26 cellular contexts compared by ENCODE assay signal in genomic region chr6:163240556-163240955, GRCh38.
"Had no signal": no experiment of that assay in that cellular context is flagged by ENCODE, and none has a peak within 500 bp of the region (broad histone marks: within the 10 kb centered on the region; RNA-seq: fewer than 3 reads in every experiment).

No MANE protein-coding gene starts in this region.

- H3K27ac ChIP-seq: adrenal gland, ascending aorta, breast epithelium, cardiac muscle cell, epithelial cell of prostate had no signal

- H3K4me3 ChIP-seq: adrenal gland, ascending aorta, breast epithelium, cardiac muscle cell had no signal

- H3K4me1 ChIP-seq: adrenal gland, ascending aorta, breast epithelium had no signal

- H3K9me3 ChIP-seq: adrenal gland, ascending aorta, breast epithelium had no signal

- H3K4me1 Mint-ChIP-seq: activated naive CD4-positive, alpha-beta T cell treated with anti-CD3 and anti-CD28 coated beads, Interleukin-2, amount 50 U/mL, for 24 hours; activated naive CD8-positive, alpha-beta T cell treated with anti-CD3 and anti-CD28 coated beads for 36 hours; activated naive CD8-positive, alpha-beta T cell treated with anti-CD3 and anti-CD28 coated beads, Interleukin-2, amount 50 U/mL, for 24 hours; activated T-helper 17 cell treated with anti-CD3 and anti-CD28 coated beads, Interleukin-2, amount 50 U/mL, for 72 hours; central memory CD8-positive, alpha-beta T cell had no signal

- H3K36me3 Mint-ChIP-seq: activated naive CD4-positive, alpha-beta T cell treated with anti-CD3 and anti-CD28 coated beads, Interleukin-2, amount 50 U/mL, for 24 hours; activated naive CD8-positive, alpha-beta T cell treated with anti-CD3 and anti-CD28 coated beads for 36 hours; brain had no signal

- H3K36me3 ChIP-seq: adrenal gland, ascending aorta, breast epithelium, cardiac muscle cell had no signal

- DNase-seq: activated CD4-positive, alpha-beta T cell treated with anti-CD3 and anti-CD28 coated beads for 1 hour; activated CD4-positive, alpha-beta T cell treated with anti-CD3 and anti-CD28 coated beads for 48 hours; activated CD4-positive, alpha-beta T cell treated with anti-CD3 and anti-CD28 coated beads, Interleukin-2, amount 50 U/mL, for 1 hour; activated CD4-positive, alpha-beta T cell treated with anti-CD3 and anti-CD28 coated beads, Interleukin-2, amount 50 U/mL, for 48 hours; activated CD8-positive, alpha-beta memory T cell treated with anti-CD3 and anti-CD28 coated beads for 24 hours; activated CD8-positive, alpha-beta T cell treated with anti-CD3 and anti-CD28 coated beads for 36 hours; activated effector memory CD4-positive, alpha-beta T cell treated with Interleukin-2 at 50 U/mL for 16 hours; activated naive CD4-positive, alpha-beta T cell treated with anti-CD3 and anti-CD28 coated beads for 36 hours; activated naive CD8-positive, alpha-beta T cell treated with anti-CD3 and anti-CD28 coated beads for 36 hours; activated naive CD8-positive, alpha-beta T cell treated with anti-CD3 and anti-CD28 coated beads, Interleukin-2, amount 50 U/mL, for 24 hours; activated T-cell treated with anti-CD3 and anti-CD28 coated beads, Interleukin-2, amount 50 U/mL, for 4 hours; adrenal gland; amygdala; cortex of kidney; dermis blood vessel endothelial cell; effector CD8-positive, alpha-beta T cell; foreskin fibroblast; T-helper 2 cell had no signal

- H3K27ac Mint-ChIP-seq: activated CD8-positive, alpha-beta T cell treated with anti-CD3 and anti-CD28 coated beads for 36 hours; activated naive CD4-positive, alpha-beta T cell treated with anti-CD3 and anti-CD28 coated beads for 36 hours; activated naive CD4-positive, alpha-beta T cell treated with anti-CD3 and anti-CD28 coated beads, Interleukin-2, amount 50 U/mL, for 24 hours; activated naive CD8-positive, alpha-beta T cell treated with anti-CD3 and anti-CD28 coated beads for 36 hours; activated naive CD8-positive, alpha-beta T cell treated with anti-CD3 and anti-CD28 coated beads, Interleukin-2, amount 50 U/mL, for 24 hours; activated T-helper 17 cell treated with anti-CD3 and anti-CD28 coated beads, Interleukin-2, amount 50 U/mL, for 72 hours had no signal

- H3K27me3 ChIP-seq: adrenal gland, ascending aorta, breast epithelium, cardiac muscle cell had no signal

- H3K4me3 Mint-ChIP-seq: activated CD8-positive, alpha-beta T cell treated with anti-CD3 and anti-CD28 coated beads for 36 hours; activated naive CD4-positive, alpha-beta T cell treated with anti-CD3 and anti-CD28 coated beads for 36 hours; activated naive CD4-positive, alpha-beta T cell treated with anti-CD3 and anti-CD28 coated beads, Interleukin-2, amount 50 U/mL, for 24 hours; activated naive CD8-positive, alpha-beta T cell treated with anti-CD3 and anti-CD28 coated beads for 36 hours; activated naive CD8-positive, alpha-beta T cell treated with anti-CD3 and anti-CD28 coated beads, Interleukin-2, amount 50 U/mL, for 24 hours; activated T-cell treated with anti-CD3 and anti-CD28 coated beads, Interleukin-2, amount 50 U/mL, for 4 hours; activated T-helper 17 cell treated with anti-CD3 and anti-CD28 coated beads, Interleukin-2, amount 50 U/mL, for 72 hours; brain; central memory CD8-positive, alpha-beta T cell had no signal

- ATAC-seq: activated CD8-positive, alpha-beta T cell treated with anti-CD3 and anti-CD28 coated beads for 36 hours; activated naive CD8-positive, alpha-beta T cell treated with anti-CD3 and anti-CD28 coated beads, Interleukin-2, amount 50 U/mL, for 24 hours; activated T-cell treated with anti-CD3 and anti-CD28 coated beads, Interleukin-2, amount 50 U/mL, for 4 hours; activated T-helper 17 cell treated with anti-CD3 and anti-CD28 coated beads, Interleukin-2, amount 50 U/mL, for 72 hours had no signal

- H3K9me3 Mint-ChIP-seq: activated CD8-positive, alpha-beta T cell treated with anti-CD3 and anti-CD28 coated beads for 36 hours; activated naive CD4-positive, alpha-beta T cell treated with anti-CD3 and anti-CD28 coated beads for 36 hours; activated naive CD4-positive, alpha-beta T cell treated with anti-CD3 and anti-CD28 coated beads, Interleukin-2, amount 50 U/mL, for 24 hours; activated naive CD8-positive, alpha-beta T cell treated with anti-CD3 and anti-CD28 coated beads for 36 hours; activated naive CD8-positive, alpha-beta T cell treated with anti-CD3 and anti-CD28 coated beads, Interleukin-2, amount 50 U/mL, for 24 hours; activated T-cell treated with anti-CD3 and anti-CD28 coated beads, Interleukin-2, amount 50 U/mL, for 4 hours; activated T-helper 17 cell treated with anti-CD3 and anti-CD28 coated beads, Interleukin-2, amount 50 U/mL, for 72 hours; brain; central memory CD8-positive, alpha-beta T cell had no signal
